ENCODE assay signal across 8 cellular contexts in the genomic region with DNA sequence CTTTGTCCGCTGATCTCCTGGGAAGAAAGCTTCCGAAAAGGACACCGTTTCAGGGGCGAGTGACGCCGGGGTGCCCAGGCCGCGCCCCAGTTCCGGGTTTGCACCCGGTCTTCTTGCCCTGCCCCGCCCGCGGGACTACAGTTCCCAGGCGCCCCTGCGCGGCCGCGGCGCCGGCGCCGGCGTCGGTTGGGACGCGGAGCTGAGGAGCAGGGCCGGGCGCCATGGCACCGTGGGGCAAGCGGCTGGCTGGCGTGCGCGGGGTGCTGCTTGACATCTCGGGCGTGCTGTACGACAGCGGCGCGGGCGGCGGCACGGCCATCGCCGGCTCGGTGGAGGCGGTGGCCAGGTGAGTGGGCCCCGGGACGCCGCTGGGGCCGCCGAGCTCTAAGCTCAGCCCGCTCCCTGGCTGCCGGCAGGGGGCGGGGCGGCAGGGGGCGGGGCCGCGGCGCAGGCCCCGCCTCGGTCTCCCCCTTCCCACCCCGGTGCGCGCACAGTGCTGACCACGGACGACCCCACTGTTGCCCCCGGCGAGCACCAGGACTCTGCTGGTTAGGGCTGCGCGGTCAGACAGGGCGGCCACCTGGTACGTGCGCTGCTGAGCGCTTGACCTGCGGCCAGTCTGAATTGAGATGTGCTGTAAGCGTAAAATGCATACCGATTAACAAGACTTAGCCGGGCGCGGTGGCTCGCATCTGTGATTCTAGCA. TPM values are rescaled to one million over a fixed set of nuclear protein-coding genes. Genes with fewer than 3 reads are reported as not detected.
DNase-seq lines count a peak whose midpoint lies in the region; ATAC-seq and TF ChIP-seq lines count a peak whose summit lies in the region.

A gene with protein sequence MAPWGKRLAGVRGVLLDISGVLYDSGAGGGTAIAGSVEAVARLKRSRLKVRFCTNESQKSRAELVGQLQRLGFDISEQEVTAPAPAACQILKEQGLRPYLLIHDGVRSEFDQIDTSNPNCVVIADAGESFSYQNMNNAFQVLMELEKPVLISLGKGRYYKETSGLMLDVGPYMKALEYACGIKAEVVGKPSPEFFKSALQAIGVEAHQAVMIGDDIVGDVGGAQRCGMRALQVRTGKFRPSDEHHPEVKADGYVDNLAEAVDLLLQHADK (plus strand): TSS at position 182 of the 706 bp plus-strand sequence. CDS start 40 bp downstream, at position 222.

- peak within 1 kb of the TSS; percentile 92 for H3K27ac Mint-ChIP-seq in activated CD4-positive, alpha-beta T cell treated with anti-CD3 and anti-CD28 coated beads, Interleukin-2, amount 10 ng/mL, durations not matched to agents 24 days and 14 days

- DNase-seq in AG09319 (ENCODE audit: extremely low read depth, low read depth), result peak; percentile 11
- DNase-seq in NCI-H446 treated with DMSO at 0.1 percent for 48 hours (lab: John Stamatoyannopoulos, UW), result peak; percentile 38
- peak; percentile 97 for DNase-seq in activated CD4-positive, alpha-beta T cell treated with anti-CD3 and anti-CD28 coated beads, Interleukin-2, amount 10 ng/mL, durations not matched to agents 24 days and 14 days
- DNase-seq in dedifferentiated amniotic fluid mesenchymal stem cell (ENCODE audit: extremely low spot score), result peak; percentile 60
- peak; percentile 84 to 85 for DNase-seq in stimulated activated CD4-positive, alpha-beta T cell treated with anti-CD3 and anti-CD28 coated beads, Interleukin-2, amount 100 ng/mL, for 48 hours

- ATAC-seq in GM18870 (IDR thresholded peaks at IDR 0.05; ENCODE audit: unreplicated experiment) (peak; percentile 57), HG03103 (IDR thresholded peaks at IDR 0.05; ENCODE audit: low read depth, unreplicated experiment) (peak; percentile 88)

- peak within 1 kb of the TSS; percentile 77 for H3K4me3 Mint-ChIP-seq in activated CD4-positive, alpha-beta T cell treated with anti-CD3 and anti-CD28 coated beads, Interleukin-2, amount 10 ng/mL, durations not matched to agents 24 days and 14 days

- peaks cover 4 to 37% (median 26%) of the 10 kb centered on the region in 4 donors for H3K4me1 ChIP-seq in liver (ENCODE audit: control insufficient read depth in 4 of 4, insufficient read depth in 4 of 4, low read length in 3 of 4)

- TF ChIP-seq CTCF in AG09319 (IDR thresholded peaks at IDR 0.05; ENCODE audit: low read depth, low read length) (no peak), liver (IDR thresholded peaks at IDR 0.05; ENCODE audit: low read depth, low read length, missing input control) (peak; percentile 33)

- H3K27me3 Mint-ChIP-seq in activated CD4-positive, alpha-beta T cell treated with anti-CD3 and anti-CD28 coated beads, Interleukin-2, amount 10 ng/mL, durations not matched to agents 24 days and 14 days, result peaks cover 11% of the 10 kb centered on the region

- no peaks in the 10 kb centered on the region for H3K27me3 ChIP-seq in liver (ENCODE audit: control insufficient read depth in 4 of 4, insufficient read depth in 4 of 4, low read length in 3 of 4)

- H3K9me3 ChIP-seq in liver (ENCODE audit: control insufficient read depth in 4 of 4, low read length in 3 of 4), result no peaks in the 10 kb centered on the region

- TF ChIP-seq RAD21 in liver (IDR thresholded peaks at IDR 0.05), result no peak

- 1% methylated on average over 81 of the region's 81 CpGs for WGBS in liver

- H3K4me3 ChIP-seq in liver (ENCODE audit: low read depth in 1 of 3, low read length in 3 of 3), result peak within 1 kb of the TSS; percentile 64 to 94 (median 80)

- H3K9me3 Mint-ChIP-seq in activated CD4-positive, alpha-beta T cell treated with anti-CD3 and anti-CD28 coated beads, Interleukin-2, amount 10 ng/mL, durations not matched to agents 24 days and 14 days, result peaks cover 4% of the 10 kb centered on the region

- H3K4me1 Mint-ChIP-seq in activated CD4-positive, alpha-beta T cell treated with anti-CD3 and anti-CD28 coated beads, Interleukin-2, amount 10 ng/mL, durations not matched to agents 24 days and 14 days, result peaks cover 24% of the 10 kb centered on the region

- intact Hi-C loops in activated CD4-positive, alpha-beta T cell treated with anti-CD3 and anti-CD28 coated beads, Interleukin-2, amount 10 ng/mL, durations not matched to agents 24 days and 14 days (cut with micrococcal nuclease), result loop anchor here (1.0 to 5.0 kb wide), 4 partner anchors 43 to 1309 kb away; partner anchors contain the start of genes BUB3, EEF1AKMT2 and OAT

- peak within 1 kb of the TSS in 1 of 2 donors; percentile 21 for H3K9ac ChIP-seq in liver (ENCODE audit: low read depth in 1 of 2, low read length in 2 of 2)

- peaks cover 2% of the 10 kb centered on the region for H3K36me3 Mint-ChIP-seq in activated CD4-positive, alpha-beta T cell treated with anti-CD3 and anti-CD28 coated beads, Interleukin-2, amount 10 ng/mL, durations not matched to agents 24 days and 14 days (ENCODE audit: low read depth)

- peak within 1 kb of the TSS; percentile 70 to 90 for H3K27ac ChIP-seq in liver (ENCODE audit: low read depth in 1 of 2, low read length in 2 of 2)

- no peaks in the 10 kb centered on the region for H3K36me3 ChIP-seq in liver (ENCODE audit: control insufficient read depth in 4 of 4, insufficient read depth in 3 of 4, low read depth in 1 of 4, low read length in 3 of 4)

TF ChIP-seq in liver, 16 proteins besides CTCF, POLR2A, EP300 and RAD21:
- TF ChIP-seq JUND (IDR thresholded peaks at IDR 0.05) (no peak), SP1 (IDR thresholded peaks at IDR 0.05) (peak; percentile 15)

RNA-seq across cellular contexts. Expression of the gene that starts here (rescaled TPM):
- 8.1 and 8.6 TPM in 2 replicates for total RNA-seq in activated CD4-positive, alpha-beta T cell treated with anti-CD3 and anti-CD28 coated beads, Interleukin-2, amount 10 ng/mL, durations not matched to agents 24 days and 14 days
- 10 to 100 TPM; 15.9 to 25.7 TPM for total RNA-seq in liver
- polyA plus RNA-seq in liver, result 10 to 100 TPM; 26.7 to 39.9 TPM

Comparison
In these comparisons a context has a peak if more than half of its experiments do, and no peak if none do; other contexts are left out.
1. Peak in every context shown above with its lines: DNase-seq, ATAC-seq, H3K4me3 ChIP-seq and H3K27ac ChIP-seq.
2. DNase-seq: peak in every context shown above with its lines; median percentile 97 in activated CD4-positive, alpha-beta T cell treated with anti-CD3 and anti-CD28 coated beads, Interleukin-2, amount 10 ng/mL, durations not matched to agents 24 days and 14 days; 84 in stimulated activated CD4-positive, alpha-beta T cell treated with anti-CD3 and anti-CD28 coated beads, Interleukin-2, amount 100 ng/mL, for 48 hours; 60 in dedifferentiated amniotic fluid mesenchymal stem cell; 38 in NCI-H446 treated with DMSO at 0.1 percent for 48 hours; 11 in AG09319.